Comparison of ENCODE assay signal across 15 cellular contexts in genomic region chr1:153520137-153520691, GRCh38. TPM values are rescaled to one million over a fixed set of nuclear protein-coding genes. Genes with fewer than 3 reads are reported as not detected.
"Had no signal": no experiment of that assay in that cellular context is flagged by ENCODE, and none has a peak within 500 bp of the region (broad histone marks: within the 10 kb centered on the region; RNA-seq: fewer than 3 reads in every experiment).

No MANE protein-coding gene starts in this region.

RNA-seq across cellular contexts. Expression of gene S100A5, which starts 20.5 kb away (rescaled TPM):
- total RNA-seq: cardiac septum, dermis microvascular lymphatic vessel endothelial cell, glomerular endothelial cell, left cardiac atrium, lower lobe of right lung, osteoblast, psoas muscle, right cardiac atrium, upper lobe of right lung had no signal
- polyA plus RNA-seq: psoas muscle, right cardiac atrium had no signal

RNA-seq across cellular contexts. Expression of gene S100A3, which starts 28.8 kb away (rescaled TPM):
- total RNA-seq: activated B cell treated with CpG ODN at 0.5 μM for 24 hours; activated CD4-positive, alpha-beta memory T cell treated with anti-CD3 and anti-CD28 coated beads for 36 hours; activated naive CD8-positive, alpha-beta T cell treated with anti-CD3 and anti-CD28 coated beads, Interleukin-2, amount 10 ng/mL, durations not matched to agents 7 days and 5 days; activated T-helper 2 cell treated with anti-CD3 and anti-CD28 coated beads, Interferon-gamma antibody, Interleukin-2, Interleukin-4, amounts not matched to agents 10 μg/mL and 5 μg/mL and 100 μg/mL, durations not matched to agents 14 hours and 24 hours and 36 hours; naive thymus-derived CD4-positive, alpha-beta T cell; testis had no signal
- polyA plus RNA-seq: naive thymus-derived CD4-positive, alpha-beta T cell had no signal

RNA-seq across cellular contexts. Expression of gene S100A2, which starts 45.4 kb away (rescaled TPM):
- total RNA-seq: activated naive CD8-positive, alpha-beta T cell treated with anti-CD3 and anti-CD28 coated beads, Interleukin-2, amount 10 ng/mL, durations not matched to agents 7 days and 5 days had no signal
- polyA plus RNA-seq: naive thymus-derived CD4-positive, alpha-beta T cell had no signal
